ENCODE assay signal across 12 cellular contexts in genomic region chr16:1167276-1168107, GRCh38. TPM values are rescaled to one million over a fixed set of nuclear protein-coding genes. Genes with fewer than 3 reads are reported as not detected.
DNase-seq lines count a peak whose midpoint lies in the region; ATAC-seq and TF ChIP-seq lines count a peak whose summit lies in the region.
"Had no signal": no experiment of that assay in that cellular context is flagged by ENCODE, and none has a peak within 500 bp of the region (broad histone marks: within the 10 kb centered on the region; RNA-seq: fewer than 3 reads in every experiment).

No MANE protein-coding gene starts in this region.

- no peak for ATAC-seq in psoas muscle
- no peak for ATAC-seq in HG03196 (IDR thresholded peaks at IDR 0.05; ENCODE audit: unreplicated experiment)
- ATAC-seq: left lobe of liver; SK-N-SH treated with all-trans-retinoic acid at 6 μM for 48 hours; stimulated activated memory B cell treated with anti-CD40 and anti-IgM and Interleukin-4, amounts not matched to agents 10 μg/mL and 1 μg/mL and 100 μg/mL, for 72 hours had no signal

- 47 to 52% (median 48%) methylated on average over 49 to 52 of the region's 52 CpGs for WGBS in psoas muscle, 3 donors

- H3K9me3 ChIP-seq in psoas muscle: no peaks in the 10 kb centered on the region

- DNase-seq in M059J (ENCODE audit: low read depth) (peak; percentile 70), NCI-H524 treated with DMSO at 0.1 percent for 48 hours (lab: John Stamatoyannopoulos, UW) (peak; percentile 50), globus pallidus (ENCODE audit: low spot score) (peak; percentile 26), retina (peak; percentile 79), psoas muscle (no peak), HPDE6-E6E7 (ENCODE audit: extremely low spot score) (no peak)
- DNase-seq: activated CD4-positive, alpha-beta memory T cell treated with anti-CD3 and anti-CD28 coated beads, Interleukin-2, amount 10 ng/mL, durations not matched to agents 7 days and 5 days; MV-4-11 had no signal

- no peak for TF ChIP-seq CTCF in psoas muscle (IDR thresholded peaks at IDR 0.05)

- H3K36me3 ChIP-seq in psoas muscle (ENCODE audit: insufficient read depth in 1 of 2, low read depth in 1 of 2): no peaks in the 10 kb centered on the region

- H3K4me3 ChIP-seq in psoas muscle: no peak overlapping the region

- H3K27me3 ChIP-seq in psoas muscle (ENCODE audit: insufficient read depth in 3 of 3, low read length in 2 of 3): peaks cover 0 to 91% (median 21%) of the 10 kb centered on the region in 3 donors

- H3K27ac ChIP-seq in psoas muscle: no peak overlapping the region

- H3K4me1 ChIP-seq in psoas muscle: no peaks in the 10 kb centered on the region

- intact Hi-C loops in psoas muscle (cut with DNase I): no loop called here

RNA-seq across cellular contexts. Expression of gene CACNA1H, which starts 14.6 kb away (rescaled TPM):
- total RNA-seq in M059J (2014; rRNA removed; shearing (Covaris generic)): 0.02 TPM in 1 of 2 replicates, not detected in the other
- total RNA-seq in psoas muscle: 1 to 10 TPM; 2.0 to 5.9 (median 3.0) TPM
- polyA plus RNA-seq in psoas muscle: 1 to 10 TPM; 1.8 to 2.3 (median 2.0) TPM

RNA-seq across cellular contexts. Expression of gene TPSG1, which starts 57.6 kb away (rescaled TPM):
- total RNA-seq in M059J (2014; rRNA removed; shearing (Covaris generic)): not detected in 2 replicates
- not detected for total RNA-seq in psoas muscle
- under 1 TPM in 1 of 3 donors, not detected in 2; 0.08 TPM for polyA plus RNA-seq in psoas muscle
- total RNA-seq: activated CD4-positive, alpha-beta memory T cell treated with anti-CD3 and anti-CD28 coated beads, Interleukin-2, amount 10 ng/mL, durations not matched to agents 7 days and 5 days had no signal

Comparison
In these comparisons a context has a peak if more than half of its experiments do, and no peak if none do; other contexts are left out.
1. DNase-seq: peak in M059J (single experiment), NCI-H524 treated with DMSO at 0.1 percent for 48 hours (single experiment), globus pallidus (single experiment) and retina (single experiment); none in psoas muscle (0 of 2) and HPDE6-E6E7 (single experiment).